In the genomic region with DNA sequence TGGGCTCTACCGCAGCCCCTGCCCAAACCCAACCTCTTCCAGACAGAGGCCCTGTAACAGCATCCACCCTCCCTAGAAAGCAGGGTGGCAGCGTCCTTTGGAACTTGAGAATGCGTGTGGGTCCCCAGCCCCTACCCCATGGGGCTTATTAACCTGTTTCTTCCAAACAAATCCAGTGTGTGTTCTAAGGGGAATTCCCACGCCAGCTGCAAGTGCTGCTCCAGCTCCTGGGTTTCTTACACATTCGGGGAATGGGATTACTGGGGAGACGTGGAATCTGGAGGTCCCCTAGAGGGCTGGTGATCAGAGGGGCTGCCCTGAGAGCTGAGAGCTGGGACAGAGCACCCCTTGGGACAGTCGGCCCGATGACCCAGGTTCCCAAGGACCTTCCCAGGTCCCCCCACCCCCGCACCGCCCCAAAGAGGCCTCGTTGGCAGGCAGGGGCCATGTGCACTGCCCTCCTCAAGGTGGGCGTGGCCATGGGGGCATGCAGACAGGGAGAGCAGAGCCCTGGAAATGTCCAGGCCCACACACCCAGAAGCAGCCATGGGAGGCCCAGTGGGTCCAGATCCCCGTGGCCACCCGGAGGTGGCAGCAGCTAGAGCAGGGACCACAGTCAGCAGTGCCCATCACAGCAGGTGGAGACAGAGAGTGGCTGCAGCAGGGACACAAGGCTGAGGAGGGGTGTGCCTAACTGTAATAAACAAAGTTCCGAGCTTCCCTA, we compare ENCODE assay signal across 1 cellular context.
TF ChIP-seq lines count a peak whose summit lies in the region.

No MANE protein-coding gene starts in this region.

TF ChIP-seq in HCT116, 20 proteins besides CTCF, POLR2A, EP300 and RAD21 (continued from another document):
- TF ChIP-seq, protein P1, sequence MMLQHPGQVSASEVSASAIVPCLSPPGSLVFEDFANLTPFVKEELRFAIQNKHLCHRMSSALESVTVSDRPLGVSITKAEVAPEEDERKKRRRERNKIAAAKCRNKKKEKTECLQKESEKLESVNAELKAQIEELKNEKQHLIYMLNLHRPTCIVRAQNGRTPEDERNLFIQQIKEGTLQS (IDR thresholded peaks at IDR 0.05): no peak
- TF ChIP-seq, protein P2, sequence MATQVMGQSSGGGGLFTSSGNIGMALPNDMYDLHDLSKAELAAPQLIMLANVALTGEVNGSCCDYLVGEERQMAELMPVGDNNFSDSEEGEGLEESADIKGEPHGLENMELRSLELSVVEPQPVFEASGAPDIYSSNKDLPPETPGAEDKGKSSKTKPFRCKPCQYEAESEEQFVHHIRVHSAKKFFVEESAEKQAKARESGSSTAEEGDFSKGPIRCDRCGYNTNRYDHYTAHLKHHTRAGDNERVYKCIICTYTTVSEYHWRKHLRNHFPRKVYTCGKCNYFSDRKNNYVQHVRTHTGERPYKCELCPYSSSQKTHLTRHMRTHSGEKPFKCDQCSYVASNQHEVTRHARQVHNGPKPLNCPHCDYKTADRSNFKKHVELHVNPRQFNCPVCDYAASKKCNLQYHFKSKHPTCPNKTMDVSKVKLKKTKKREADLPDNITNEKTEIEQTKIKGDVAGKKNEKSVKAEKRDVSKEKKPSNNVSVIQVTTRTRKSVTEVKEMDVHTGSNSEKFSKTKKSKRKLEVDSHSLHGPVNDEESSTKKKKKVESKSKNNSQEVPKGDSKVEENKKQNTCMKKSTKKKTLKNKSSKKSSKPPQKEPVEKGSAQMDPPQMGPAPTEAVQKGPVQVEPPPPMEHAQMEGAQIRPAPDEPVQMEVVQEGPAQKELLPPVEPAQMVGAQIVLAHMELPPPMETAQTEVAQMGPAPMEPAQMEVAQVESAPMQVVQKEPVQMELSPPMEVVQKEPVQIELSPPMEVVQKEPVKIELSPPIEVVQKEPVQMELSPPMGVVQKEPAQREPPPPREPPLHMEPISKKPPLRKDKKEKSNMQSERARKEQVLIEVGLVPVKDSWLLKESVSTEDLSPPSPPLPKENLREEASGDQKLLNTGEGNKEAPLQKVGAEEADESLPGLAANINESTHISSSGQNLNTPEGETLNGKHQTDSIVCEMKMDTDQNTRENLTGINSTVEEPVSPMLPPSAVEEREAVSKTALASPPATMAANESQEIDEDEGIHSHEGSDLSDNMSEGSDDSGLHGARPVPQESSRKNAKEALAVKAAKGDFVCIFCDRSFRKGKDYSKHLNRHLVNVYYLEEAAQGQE (IDR thresholded peaks at IDR 0.05; ENCODE audit: low read depth): no peak
- TF ChIP-seq SP1 (IDR thresholded peaks at IDR 0.05; ENCODE audit: low read depth): no peak
- TF ChIP-seq JUND (IDR thresholded peaks at IDR 0.05): no peak
- no peak for TF ChIP-seq SRF (IDR thresholded peaks at IDR 0.05; ENCODE audit: low read depth)
- TF ChIP-seq EZH2phosphoT487 (IDR thresholded peaks at IDR 0.05; ENCODE audit: borderline replicate concordance): no peak
- TF ChIP-seq CBX3 (IDR thresholded peaks at IDR 0.05; ENCODE audit: low read depth): no peak
- TF ChIP-seq YY1 (IDR thresholded peaks at IDR 0.05; ENCODE audit: extremely low read depth, insufficient replicate concordance, low read depth, low read length): no peak
- no peak for TF ChIP-seq EZH2 (IDR thresholded peaks at IDR 0.05)
- TF ChIP-seq ZFX (IDR thresholded peaks at IDR 0.05): no peak
